ENCODE assay signal across 20 cellular contexts in the genomic region with DNA sequence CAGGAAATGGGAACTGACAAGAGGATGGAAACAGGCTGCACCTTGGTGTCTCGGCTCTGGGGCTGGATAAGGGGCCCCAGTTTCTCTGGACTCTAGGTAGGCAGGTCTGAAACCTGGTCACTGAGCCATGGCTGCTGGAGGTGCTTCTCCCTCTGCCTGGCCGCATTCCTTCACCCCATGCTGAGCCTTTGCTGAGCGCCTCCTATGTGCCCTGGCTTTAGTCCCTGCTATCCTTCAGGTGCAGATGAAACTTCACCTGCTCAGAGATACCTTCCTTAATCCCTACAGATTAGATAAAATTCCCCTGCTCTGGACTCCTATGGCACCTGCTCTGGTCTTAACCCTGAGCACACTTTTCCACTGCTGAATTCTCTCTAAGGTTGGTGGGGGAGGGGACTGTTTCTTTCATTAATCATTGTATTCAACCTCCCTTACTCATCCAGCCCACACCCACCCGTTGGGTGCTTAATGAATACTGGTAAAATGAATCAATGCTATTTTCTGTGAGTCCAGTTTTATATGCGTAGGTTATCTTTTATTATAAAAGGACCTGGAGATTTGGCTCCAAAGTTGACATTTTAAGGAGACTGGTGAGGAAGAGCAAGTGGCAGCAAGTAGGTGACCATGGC. TPM values are rescaled to one million over a fixed set of nuclear protein-coding genes. Genes with fewer than 3 reads are reported as not detected.
DNase-seq lines count a peak whose midpoint lies in the region; ATAC-seq and TF ChIP-seq lines count a peak whose summit lies in the region.
"Had no signal": no experiment of that assay in that cellular context is flagged by ENCODE, and none has a peak within 500 bp of the region (broad histone marks: within the 10 kb centered on the region; RNA-seq: fewer than 3 reads in every experiment).

No MANE protein-coding gene starts in this region.

- H3K27me3 ChIP-seq in mammary epithelial cell (ENCODE audit: insufficient read depth, low read length) (no peaks in the 10 kb centered on the region), breast epithelium (no peaks in the 10 kb centered on the region), endodermal cell (ENCODE audit: control insufficient read depth, insufficient read depth, low read length, poor library complexity, severe bottlenecking) (no peaks in the 10 kb centered on the region), skeletal muscle tissue (ENCODE audit: control insufficient read depth in 3 of 3, insufficient read depth in 3 of 3, low read length in 3 of 3) (no peaks in the 10 kb centered on the region)

- H3K27ac ChIP-seq in mammary epithelial cell (ENCODE audit: insufficient read depth, low read depth, low read length) = no peak overlapping the region
- H3K27ac ChIP-seq in breast epithelium = no peak overlapping the region
- no peak overlapping the region for H3K27ac ChIP-seq in endodermal cell (ENCODE audit: low read depth, low read length)
- H3K27ac ChIP-seq in skeletal muscle tissue (ENCODE audit: low read depth, low read length) = no peak overlapping the region
- H3K27ac ChIP-seq: 22Rv1 had no signal

- CTCF ChIA-PET in mammary epithelial cell (lab: Charles Lee; ENCODE audit: low non-redundant PET) = no interaction called here

- H3K36me3 Mint-ChIP-seq in endodermal cell (ENCODE audit: low read depth) = no peaks in the 10 kb centered on the region

- H3K27ac Mint-ChIP-seq in endodermal cell = no peak overlapping the region
- H3K27ac Mint-ChIP-seq in stimulated activated naive CD8-positive, alpha-beta T cell treated with anti-CD3 and anti-CD28 coated beads, Interleukin-15, amount 100 ng/mL, for 72 hours = peak overlapping the region in 1 of 2 donors; percentile 64
- H3K27ac Mint-ChIP-seq: B cell had no signal

- H3K36me3 ChIP-seq in mammary epithelial cell (ENCODE audit: insufficient read depth, low read length) = no peaks in the 10 kb centered on the region
- H3K36me3 ChIP-seq in breast epithelium = no peaks in the 10 kb centered on the region
- no peaks in the 10 kb centered on the region for H3K36me3 ChIP-seq in endodermal cell (ENCODE audit: control insufficient read depth, insufficient read depth, low read length)
- no peaks in the 10 kb centered on the region for H3K36me3 ChIP-seq in skeletal muscle tissue (ENCODE audit: control insufficient read depth in 3 of 3, insufficient read depth in 3 of 3, low read length in 3 of 3)

- dilution Hi-C loops in mammary epithelial cell (cut with HindIII; ENCODE audit: low sequenced_read_pairs) = no loop called here

- no peaks in the 10 kb centered on the region for H3K9me3 ChIP-seq in mammary epithelial cell (replicated peaks; ENCODE audit: insufficient read depth, low read length)
- no peaks in the 10 kb centered on the region for H3K9me3 ChIP-seq in breast epithelium
- H3K9me3 ChIP-seq in endodermal cell (ENCODE audit: control insufficient read depth, low read length) = no peaks in the 10 kb centered on the region
- no peaks in the 10 kb centered on the region for H3K9me3 ChIP-seq in skeletal muscle tissue (ENCODE audit: control insufficient read depth in 3 of 3, low read length in 3 of 3)

- no peak overlapping the region for H2AFZ ChIP-seq in mammary epithelial cell (ENCODE audit: low read depth, low read length)

- TF ChIP-seq POLR2A in breast epithelium (IDR thresholded peaks at IDR 0.05) = no peak

- no peaks in the 10 kb centered on the region for H3K79me2 ChIP-seq in mammary epithelial cell (ENCODE audit: insufficient read depth, low read length)

- no peak overlapping the region for H3K4me3 Mint-ChIP-seq in endodermal cell
- H3K4me3 Mint-ChIP-seq in stimulated activated naive CD8-positive, alpha-beta T cell treated with anti-CD3 and anti-CD28 coated beads, Interleukin-15, amount 100 ng/mL, for 72 hours = no peak overlapping the region
- H3K4me3 Mint-ChIP-seq: B cell had no signal

- intact Hi-C loops in mammary epithelial cell (cut with micrococcal nuclease) (no loop called here), breast epithelium (cut with DNase I; ENCODE audit: low total_unique reads) (no loop called here)

- 93% methylated on average over 2 of the region's 5 CpGs for WGBS in mammary epithelial cell (ENCODE audit: low coverage, missing lambda C conversion rate)
- WGBS in endodermal cell (ENCODE audit: insufficient coverage in 1 of 2, insufficient read length in 1 of 2), 2 experiments = 54 to 69% methylated on average over 4 to 5 of the region's 5 CpGs

- H3K4me1 Mint-ChIP-seq in endodermal cell = peaks cover 43% of the 10 kb centered on the region
- peaks cover 6% of the 10 kb centered on the region for H3K4me1 Mint-ChIP-seq in stimulated activated naive CD8-positive, alpha-beta T cell treated with anti-CD3 and anti-CD28 coated beads, Interleukin-15, amount 100 ng/mL, for 72 hours

- H3K9ac ChIP-seq in mammary epithelial cell (ENCODE audit: insufficient read depth, low read length) (no peak overlapping the region), endodermal cell (ENCODE audit: extremely low read depth, low read length, poor library complexity, severe bottlenecking) (no peak overlapping the region), skeletal muscle tissue (ENCODE audit: low read depth in 1 of 3, low read length in 3 of 3) (peak overlapping the region in 2 of 3 donors; percentile 23 to 70)

- no peaks in the 10 kb centered on the region for H3K9me3 Mint-ChIP-seq in endodermal cell
- no peaks in the 10 kb centered on the region for H3K9me3 Mint-ChIP-seq in stimulated activated naive CD8-positive, alpha-beta T cell treated with anti-CD3 and anti-CD28 coated beads, Interleukin-15, amount 100 ng/mL, for 72 hours

- H4K20me1 ChIP-seq in mammary epithelial cell (ENCODE audit: insufficient read depth, low read length) = no peaks in the 10 kb centered on the region

- no peaks in the 10 kb centered on the region for H3K4me1 ChIP-seq in mammary epithelial cell (ENCODE audit: insufficient read depth, low read length)
- no peaks in the 10 kb centered on the region for H3K4me1 ChIP-seq in breast epithelium
- H3K4me1 ChIP-seq in endodermal cell (ENCODE audit: control insufficient read depth, insufficient read depth, low read length) = peaks cover 19% of the 10 kb centered on the region
- H3K4me1 ChIP-seq in skeletal muscle tissue (ENCODE audit: control insufficient read depth in 3 of 3, insufficient read depth in 3 of 3, low read length in 3 of 3) = peaks cover 34 to 60% (median 46%) of the 10 kb centered on the region in 3 donors

- no TSS peak for BruUV-seq in mammary epithelial cell (replicated peaks; lab: Mats Ljungman, UMichigan)

- no peak for ATAC-seq in stimulated activated naive CD8-positive, alpha-beta T cell treated with anti-CD3 and anti-CD28 coated beads, Interleukin-15, amount 100 ng/mL, for 72 hours
- ATAC-seq: left ventricle myocardium superior, SK-N-SH treated with all-trans-retinoic acid at 6 μM for 48 hours had no signal

- in situ Hi-C loops in mammary epithelial cell (cut with MboI; ENCODE audit: low sequenced_read_pairs in 2 of 2) = no loop called here

- peaks cover 3% of the 10 kb centered on the region for H3K27me3 Mint-ChIP-seq in endodermal cell (ENCODE audit: insufficient read depth)
- peaks cover 11% of the 10 kb centered on the region for H3K27me3 Mint-ChIP-seq in stimulated activated naive CD8-positive, alpha-beta T cell treated with anti-CD3 and anti-CD28 coated beads, Interleukin-15, amount 100 ng/mL, for 72 hours
- H3K27me3 Mint-ChIP-seq: B cell had no signal

- TF ChIP-seq CTCF in mammary epithelial cell (conservative IDR thresholded peaks at IDR 0.05 in 1 of 2, IDR thresholded peaks at IDR 0.05 in 1 of 2; ENCODE audit: extremely low read depth in 1 of 2, insufficient read depth in 1 of 2, low read depth in 1 of 2, low read length in 2 of 2) = no peak
- TF ChIP-seq CTCF in breast epithelium (IDR thresholded peaks at IDR 0.05) = no peak
- no peak for TF ChIP-seq CTCF in endodermal cell (conservative IDR thresholded peaks at IDR 0.05)

- peak; percentile 35 for DNase-seq in mammary epithelial cell
- no peak for DNase-seq in breast epithelium (ENCODE audit: low spot score in 2 of 2)
- peak; percentile 40 for DNase-seq in M059J (ENCODE audit: low read depth)
- DNase-seq in endodermal cell = peak; percentile 81
- DNase-seq in activated CD4-positive, alpha-beta T cell treated with anti-CD3 and anti-CD28 coated beads for 48 hours = no peak
- DNase-seq in stimulated activated naive CD8-positive, alpha-beta T cell treated with anti-CD3 and anti-CD28 coated beads, Interleukin-15, amount 100 ng/mL, for 72 hours = no peak
- no peak for DNase-seq in SHP77 (lab: John Stamatoyannopoulos, UW)
- DNase-seq: activated naive CD4-positive, alpha-beta T cell treated with anti-CD3 and anti-CD28 coated beads, Interleukin-2, amount 50 U/mL, for 16 hours; activated T-cell treated with anti-CD3 and anti-CD28 coated beads, Interleukin-2, amount 50 U/mL, for 48 hours; aorta; effector memory CD4-positive, alpha-beta T cell; GDM1; left ventricle myocardium superior; NCI-H1092; NCI-H446; T1000 had no signal

- H3K4me3 ChIP-seq in mammary epithelial cell (replicated peaks in 1 of 3; ENCODE audit: insufficient read depth in 1 of 3, low read depth in 2 of 3, low read length in 3 of 3) (no peak overlapping the region), breast epithelium (no peak overlapping the region), endodermal cell (ENCODE audit: low read length) (no peak overlapping the region), skeletal muscle tissue (ENCODE audit: low read length in 3 of 3) (no peak overlapping the region)

- H3K4me2 ChIP-seq in mammary epithelial cell (ENCODE audit: insufficient read depth, low read depth, low read length) = no peak overlapping the region

RNA-seq across cellular contexts. Expression of a gene that starts 19.3 kb away (rescaled TPM):
- under 1 TPM; 0.31 to 0.33 TPM for total RNA-seq in mammary epithelial cell
- 0.12 TPM for polyA plus RNA-seq in mammary epithelial cell
- polyA minus RNA-seq in mammary epithelial cell = not detected
- total RNA-seq in breast epithelium = 1 to 10 TPM; 1.3 to 1.9 (median 1.4) TPM
- 0.76 and 1.2 TPM in 2 replicates for total RNA-seq in M059J (2014; rRNA removed; shearing (Covaris generic))
- under 1 TPM; 0.18 to 0.20 TPM for total RNA-seq in endodermal cell
- 0.21 TPM for polyA plus RNA-seq in endodermal cell (2013, experiment 1 of 2)
- polyA plus RNA-seq in endodermal cell (2013, experiment 2 of 2) = 0.08 TPM
- 5.7 TPM for total RNA-seq in skeletal muscle tissue

RNA-seq across cellular contexts. Expression of a gene that starts 33.8 kb away (rescaled TPM):
- total RNA-seq in mammary epithelial cell (10 to 100 TPM; 43.3 to 46.0 TPM), breast epithelium (10 to 100 TPM; 40.6 to 62.3 (median 59.3) TPM), endodermal cell (10 to 100 TPM; 30.8 to 33.2 TPM), skeletal muscle tissue (27.7 TPM)
- polyA plus RNA-seq in mammary epithelial cell = 58.5 TPM
- polyA minus RNA-seq in mammary epithelial cell = 44.7 TPM
- 52.1 and 103 TPM in 2 replicates for total RNA-seq in M059J (2014; rRNA removed; shearing (Covaris generic))
- polyA plus RNA-seq in endodermal cell (2013, experiment 1 of 2) = 29.7 TPM
- 28.8 TPM for polyA plus RNA-seq in endodermal cell (2013, experiment 2 of 2)

Comparison
In these comparisons a context has a peak if more than half of its experiments do, and no peak if none do; other contexts are left out.
1. DNase-seq: peak in mammary epithelial cell (single experiment), M059J (single experiment) and endodermal cell (single experiment); none in breast epithelium (0 of 2), activated CD4-positive, alpha-beta T cell treated with anti-CD3 and anti-CD28 coated beads for 48 hours (single experiment), stimulated activated naive CD8-positive, alpha-beta T cell treated with anti-CD3 and anti-CD28 coated beads, Interleukin-15, amount 100 ng/mL, for 72 hours (0 of 2) and SHP77 (0 of 2).
2. H3K9ac ChIP-seq: peak in skeletal muscle tissue (2 of 3); none in mammary epithelial cell (single experiment) and endodermal cell (single experiment).